ENCODE assay signal across 17 cellular contexts in genomic region chr14:20608383-20609095, GRCh38. TPM values are rescaled to one million over a fixed set of nuclear protein-coding genes. Genes with fewer than 3 reads are reported as not detected.
A peak's percentile ranks its signal among the peaks of the same experiment; 100 is the strongest.
DNase-seq lines count a peak whose midpoint lies in the region; ATAC-seq and TF ChIP-seq lines count a peak whose summit lies in the region.
"Had no signal": no experiment of that assay in that cellular context is flagged by ENCODE, and none has a peak within 500 bp of the region (broad histone marks: within the 10 kb centered on the region; RNA-seq: fewer than 3 reads in every experiment).

No MANE protein-coding gene starts in this region.

- H3K4me2 ChIP-seq in BLaER1 (peak overlapping the region; percentile 74), OCI-LY1 (ENCODE audit: low read length) (peak overlapping the region; percentile 96), hepatocyte (peak overlapping the region; percentile 50)

- H4K20me1 ChIP-seq in BLaER1 (no peaks in the 10 kb centered on the region), OCI-LY1 (ENCODE audit: insufficient read depth, low read length) (no peaks in the 10 kb centered on the region), hepatocyte (ENCODE audit: insufficient read depth, poor library complexity, severe bottlenecking) (no peaks in the 10 kb centered on the region)

- H3K4me1 ChIP-seq in BLaER1 = peaks cover 44% of the 10 kb centered on the region
- peaks cover 37% of the 10 kb centered on the region for H3K4me1 ChIP-seq in OCI-LY1 (ENCODE audit: insufficient read depth, low read length, severe bottlenecking)
- H3K4me1 ChIP-seq in hepatocyte (ENCODE audit: insufficient read depth) = peaks cover 3% of the 10 kb centered on the region
- H3K4me1 ChIP-seq: ascending aorta, SJCRH30 had no signal

- H3K4me3 ChIP-seq in BLaER1 (peak overlapping the region; percentile 83), GM12865 (ENCODE audit: low read depth, low read length) (no peak overlapping the region), OCI-LY1 (ENCODE audit: low read depth, low read length, poor library complexity, severe bottlenecking) (peak overlapping the region; percentile 98), hepatocyte (no peak overlapping the region)

- TF ChIP-seq CTCF in GM12865 (IDR thresholded peaks at IDR 0.05; ENCODE audit: insufficient read depth, low read depth, low read length, missing control alignments) (no peak), OCI-LY1 (IDR thresholded peaks at IDR 0.05; ENCODE audit: low read length) (no peak), hepatocyte (IDR thresholded peaks at IDR 0.05; ENCODE audit: poor library complexity) (no peak)

- H3K9me3 ChIP-seq in BLaER1 = no peaks in the 10 kb centered on the region
- H3K9me3 ChIP-seq in OCI-LY1 (ENCODE audit: low read length) = no peaks in the 10 kb centered on the region
- H3K9me3 ChIP-seq in hepatocyte (ENCODE audit: low read depth) = no peaks in the 10 kb centered on the region
- H3K9me3 ChIP-seq: ascending aorta, gastroesophageal sphincter, neutrophil, right atrium auricular region, SJCRH30 had no signal

- H3K36me3 ChIP-seq in BLaER1 (no peaks in the 10 kb centered on the region), OCI-LY1 (ENCODE audit: insufficient read depth, low read length) (no peaks in the 10 kb centered on the region), hepatocyte (replicated peaks; ENCODE audit: insufficient read depth, low read depth) (no peaks in the 10 kb centered on the region)
- H3K36me3 ChIP-seq: ascending aorta, gastroesophageal sphincter, neutrophil, right atrium auricular region, SJCRH30 had no signal

- peaks cover 8% of the 10 kb centered on the region for H3F3A ChIP-seq in OCI-LY1 (ENCODE audit: insufficient read depth, low read length)

- no peak overlapping the region for H3K9ac ChIP-seq in BLaER1
- no peak overlapping the region; the same call in 1 of the 2 replicates for H3K9ac ChIP-seq in OCI-LY1 (ENCODE audit: low read length)

- H3K27ac ChIP-seq in BLaER1 (no peak overlapping the region), OCI-LY1 (ENCODE audit: low read depth, low read length, poor library complexity, severe bottlenecking) (no peak overlapping the region), hepatocyte (no peak overlapping the region)
- H3K27ac ChIP-seq: epithelial cell of prostate, neutrophil, SJCRH30 had no signal

- ATAC-seq in HG03025 (IDR thresholded peaks at IDR 0.05; ENCODE audit: low FRiP score, unreplicated experiment) = no peak

- H3K27me3 ChIP-seq in BLaER1 (no peaks in the 10 kb centered on the region), OCI-LY1 (ENCODE audit: insufficient read depth, low read length) (no peaks in the 10 kb centered on the region; the same call in 1 of the 2 replicates), hepatocyte (no peaks in the 10 kb centered on the region)
- H3K27me3 ChIP-seq: ascending aorta, gastroesophageal sphincter, right atrium auricular region had no signal

- no peak overlapping the region for H2AFZ ChIP-seq in OCI-LY1 (ENCODE audit: low read length)
- H2AFZ ChIP-seq in hepatocyte = no peak overlapping the region

- DNase-seq in GM12865 (ENCODE audit: low read depth) (peak; percentile 30), hepatocyte (ENCODE audit: low spot score) (no peak), NCI-H146 (lab: John Stamatoyannopoulos, UW) (no peak), D341Med (ENCODE audit: low spot score) (no peak), NCI-H345 (lab: John Stamatoyannopoulos, UW) (no peak)

- no peaks in the 10 kb centered on the region for H3K79me2 ChIP-seq in OCI-LY1 (ENCODE audit: insufficient read depth, low read length)
- H3K79me2 ChIP-seq in hepatocyte = no peaks in the 10 kb centered on the region

- 74% methylated on average over 7 of the region's 7 CpGs for WGBS in hepatocyte (ENCODE audit: low lambda C conversion rate, missing lambda C conversion rate)

- H3K9me2 ChIP-seq in OCI-LY1 (ENCODE audit: low read depth, low read length) (no peaks in the 10 kb centered on the region), hepatocyte (replicated peaks; ENCODE audit: insufficient read depth) (no peaks in the 10 kb centered on the region)

RNA-seq across cellular contexts. Expression of gene RNASE12, which starts 17.4 kb away (rescaled TPM):
- total RNA-seq in hepatocyte = not detected in 2 replicates
- not detected in 2 replicates for polyA plus RNA-seq in hepatocyte
- total RNA-seq: activated T-helper 17 cell treated with anti-CD3 and anti-CD28 coated beads, Interleukin-2, amount 50 U/mL, for 72 hours; ascending aorta; gastroesophageal sphincter; lung microvascular endothelial cell; right atrium auricular region; SJCRH30; temporal lobe had no signal

RNA-seq across cellular contexts. Expression of gene RNASE11, which starts 20.7 kb away (rescaled TPM):
- not detected in 2 replicates for total RNA-seq in hepatocyte
- polyA plus RNA-seq in hepatocyte = not detected in 2 replicates
- total RNA-seq: activated T-helper 17 cell treated with anti-CD3 and anti-CD28 coated beads, Interleukin-2, amount 50 U/mL, for 72 hours; ascending aorta; gastroesophageal sphincter; lung microvascular endothelial cell; right atrium auricular region; SJCRH30; temporal lobe had no signal

RNA-seq across cellular contexts. Expression of gene OR6S1, which starts 33.0 kb away (rescaled TPM):
- total RNA-seq in hepatocyte = not detected in 2 replicates
- polyA plus RNA-seq in hepatocyte = not detected in 2 replicates
- total RNA-seq: activated T-helper 17 cell treated with anti-CD3 and anti-CD28 coated beads, Interleukin-2, amount 50 U/mL, for 72 hours; ascending aorta; gastroesophageal sphincter; lung microvascular endothelial cell; right atrium auricular region; SJCRH30; temporal lobe had no signal

RNA-seq across cellular contexts. Expression of gene RNASE9, which starts 47.7 kb away (rescaled TPM):
- not detected in 2 replicates for total RNA-seq in hepatocyte
- not detected in 2 replicates for polyA plus RNA-seq in hepatocyte
- total RNA-seq: activated T-helper 17 cell treated with anti-CD3 and anti-CD28 coated beads, Interleukin-2, amount 50 U/mL, for 72 hours; ascending aorta; lung microvascular endothelial cell; right atrium auricular region; SJCRH30; temporal lobe had no signal

Comparison
In these comparisons a context has a peak if more than half of its experiments do, and no peak if none do; other contexts are left out.
1. H3K4me3 ChIP-seq: peak in BLaER1 (single experiment) and OCI-LY1 (single experiment); none in GM12865 (single experiment) and hepatocyte (single experiment).
2. Peak in every context shown above with its lines, with median percentiles within 50 percentile points of each other: H3K4me2 ChIP-seq.